ENCODE assay signal across 1 cellular context in the genomic region with DNA sequence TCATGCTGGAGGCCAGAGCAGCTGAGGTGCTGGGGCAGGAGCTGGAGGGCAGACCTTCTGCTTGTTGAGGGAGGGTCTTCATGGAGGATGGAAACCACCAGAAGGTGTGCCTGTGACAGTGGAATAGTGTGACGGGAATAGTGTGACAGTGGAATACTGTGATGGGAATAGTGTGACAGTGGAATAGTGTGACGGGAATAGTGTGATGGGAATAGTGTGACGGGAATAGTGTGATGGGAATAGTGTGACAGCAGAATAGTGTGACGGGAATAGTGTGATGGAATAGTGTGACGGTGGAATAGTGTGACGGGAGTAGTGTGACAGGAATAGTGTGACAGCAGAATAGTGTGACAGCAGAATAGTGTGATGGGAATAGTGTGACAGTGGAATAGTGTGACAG.
TF ChIP-seq lines count a peak whose summit lies in the region.

No MANE protein-coding gene starts in this region.

TF ChIP-seq in IMR-90, 13 proteins besides CTCF, POLR2A, EP300 and RAD21:
- no peak for TF ChIP-seq CEBPB (IDR thresholded peaks at IDR 0.05; ENCODE audit: low read depth, low read length)
- TF ChIP-seq, protein P1, sequence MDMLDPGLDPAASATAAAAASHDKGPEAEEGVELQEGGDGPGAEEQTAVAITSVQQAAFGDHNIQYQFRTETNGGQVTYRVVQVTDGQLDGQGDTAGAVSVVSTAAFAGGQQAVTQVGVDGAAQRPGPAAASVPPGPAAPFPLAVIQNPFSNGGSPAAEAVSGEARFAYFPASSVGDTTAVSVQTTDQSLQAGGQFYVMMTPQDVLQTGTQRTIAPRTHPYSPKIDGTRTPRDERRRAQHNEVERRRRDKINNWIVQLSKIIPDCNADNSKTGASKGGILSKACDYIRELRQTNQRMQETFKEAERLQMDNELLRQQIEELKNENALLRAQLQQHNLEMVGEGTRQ (IDR thresholded peaks at IDR 0.05; ENCODE audit: low read depth, low read length), result no peak
- TF ChIP-seq MAZ (IDR thresholded peaks at IDR 0.05; ENCODE audit: borderline replicate concordance, low read depth, low read length), result no peak
- no peak for TF ChIP-seq FOS (IDR thresholded peaks at IDR 0.05; ENCODE audit: low read depth, low read length)
- TF ChIP-seq MXI1 (IDR thresholded peaks at IDR 0.05; ENCODE audit: borderline replicate concordance, low read depth, low read length), result no peak
- no peak for TF ChIP-seq RCOR1 (IDR thresholded peaks at IDR 0.05; ENCODE audit: insufficient replicate concordance, low read length)
- no peak for TF ChIP-seq RFX5 (IDR thresholded peaks at IDR 0.05; ENCODE audit: low read depth, low read length)
- TF ChIP-seq NFE2L2 (IDR thresholded peaks at IDR 0.05; ENCODE audit: low read depth, low read length), result no peak
- no peak for TF ChIP-seq MAFK (IDR thresholded peaks at IDR 0.05; ENCODE audit: low read depth, low read length)
- no peak for TF ChIP-seq CHD1 (IDR thresholded peaks at IDR 0.05; ENCODE audit: low read depth, low read length)
- TF ChIP-seq, protein P2, sequence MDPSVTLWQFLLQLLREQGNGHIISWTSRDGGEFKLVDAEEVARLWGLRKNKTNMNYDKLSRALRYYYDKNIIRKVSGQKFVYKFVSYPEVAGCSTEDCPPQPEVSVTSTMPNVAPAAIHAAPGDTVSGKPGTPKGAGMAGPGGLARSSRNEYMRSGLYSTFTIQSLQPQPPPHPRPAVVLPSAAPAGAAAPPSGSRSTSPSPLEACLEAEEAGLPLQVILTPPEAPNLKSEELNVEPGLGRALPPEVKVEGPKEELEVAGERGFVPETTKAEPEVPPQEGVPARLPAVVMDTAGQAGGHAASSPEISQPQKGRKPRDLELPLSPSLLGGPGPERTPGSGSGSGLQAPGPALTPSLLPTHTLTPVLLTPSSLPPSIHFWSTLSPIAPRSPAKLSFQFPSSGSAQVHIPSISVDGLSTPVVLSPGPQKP (IDR thresholded peaks at IDR 0.05; ENCODE audit: borderline replicate concordance, low read depth, low read length), result no peak
- no peak for TF ChIP-seq BHLHE40 (IDR thresholded peaks at IDR 0.05; ENCODE audit: low read depth, low read length)
- TF ChIP-seq SMC3 (IDR thresholded peaks at IDR 0.05; ENCODE audit: low read depth, low read length), result no peak
